In the genomic region with DNA sequence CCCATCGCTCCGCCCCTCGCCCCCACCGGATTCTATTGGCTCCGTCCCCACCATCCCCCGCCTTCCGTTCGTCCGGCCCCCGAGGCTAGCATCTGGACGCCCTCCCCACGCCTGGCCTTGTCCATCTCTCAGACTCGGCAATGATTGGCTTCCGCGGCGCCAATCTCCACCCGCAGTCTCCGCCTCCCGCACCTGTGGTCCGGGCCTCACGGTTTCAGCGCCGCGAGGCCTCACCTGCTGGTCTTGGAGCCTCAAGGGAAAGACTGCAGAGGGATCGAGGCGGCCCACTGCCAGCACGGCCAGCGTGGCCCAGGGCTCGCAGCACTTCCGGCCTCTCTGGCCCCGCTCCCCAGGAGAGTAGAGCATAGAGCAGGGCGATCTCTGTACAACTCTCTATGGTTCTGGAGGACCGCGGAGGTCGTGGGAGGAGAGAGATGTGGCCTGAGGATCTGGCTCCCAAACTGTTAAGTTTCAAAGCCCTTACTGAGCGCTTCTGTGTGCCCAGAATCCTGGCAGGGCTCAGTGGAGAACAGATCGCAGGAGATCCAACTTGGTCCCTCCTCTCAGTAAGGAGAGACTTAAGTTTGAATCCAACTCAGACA, we compare ENCODE assay signal across 8 cellular contexts.
DNase-seq lines count a peak whose midpoint lies in the region; ATAC-seq and TF ChIP-seq lines count a peak whose summit lies in the region.

A gene (minus strand): TSS at position 329 of the 602 bp plus-strand sequence. CDS start 543 bp downstream, outside the sequence.

- H3K4me3 ChIP-seq in WERI-Rb-1 (ENCODE audit: low read depth, low read length): peak within 1 kb of the TSS; percentile 69

- TF ChIP-seq CTCF in WERI-Rb-1 (IDR thresholded peaks at IDR 0.05; ENCODE audit: low read depth, low read length): no peak

- ATAC-seq in GM18909 (IDR thresholded peaks at IDR 0.05; ENCODE audit: poor library complexity, unreplicated experiment): peak; percentile 68
- peak; percentile 58 for ATAC-seq in HG03135 (IDR thresholded peaks at IDR 0.05; ENCODE audit: unreplicated experiment)

- no peaks in the 10 kb centered on the region for H3K9me3 ChIP-seq in WERI-Rb-1 (ENCODE audit: severe bottlenecking)

- H3K27ac ChIP-seq in WERI-Rb-1 (peak within 1 kb of the TSS; percentile 76), cingulate gyrus (ENCODE audit: low read depth, low read length) (peak within 1 kb of the TSS; percentile 94)

- peaks cover 16% of the 10 kb centered on the region for H3K36me3 ChIP-seq in WERI-Rb-1

- no peaks in the 10 kb centered on the region for H3K27me3 ChIP-seq in WERI-Rb-1 (ENCODE audit: insufficient read depth, low read depth, severe bottlenecking)

- DNase-seq in AG20443 (ENCODE audit: low spot score): peak; percentile 95
- peak; percentile 100 for DNase-seq in NCI-H2196 (lab: John Stamatoyannopoulos, UW; ENCODE audit: unreplicated experiment)
- peak; percentile 99 for DNase-seq in WERI-Rb-1
- peak; percentile 99 for DNase-seq in left kidney (ENCODE audit: low read depth, low spot score)
- peak; percentile 84 to 94 for DNase-seq in stimulated activated CD4-positive, alpha-beta T cell treated with anti-CD3 and anti-CD28 coated beads, Interleukin-2, amount 100 ng/mL, for 24 hours

Comparison
In these comparisons a context has a peak if more than half of its experiments do, and no peak if none do; other contexts are left out.
1. Peak in every context shown above with its lines: DNase-seq, ATAC-seq, H3K4me3 ChIP-seq and H3K27ac ChIP-seq.